In genomic region chr3:143751643-143752178, GRCh38 we compare ENCODE assay signal across 9 cellular contexts.
DNase-seq lines count a peak whose midpoint lies in the region; ATAC-seq lines count a peak whose summit lies in the region.
"Had no signal": no experiment of that assay in that cellular context is flagged by ENCODE, and none has a peak within 500 bp of the region (broad histone marks: within the 10 kb centered on the region; RNA-seq: fewer than 3 reads in every experiment).

No MANE protein-coding gene starts in this region.

- H3K27me3 ChIP-seq in CD8-positive, alpha-beta memory T cell (ENCODE audit: insufficient read depth, low read length, poor library complexity, severe bottlenecking), result no peaks in the 10 kb centered on the region
- H3K27me3 ChIP-seq: tibial nerve had no signal

- CTCF ChIA-PET in CD8-positive, alpha-beta memory T cell (lab: Charles Lee), result interaction anchor here (1.0 kb wide), 1 partner anchor 78 kb away, joined by 3 read pairs; no protein-coding TSS in a partner anchor

- peak overlapping the region in 6 of 7 donors; percentile 4 to 68 (median 54) for H3K4me3 Mint-ChIP-seq in CD8-positive, alpha-beta memory T cell

- POLR2A ChIA-PET in CD8-positive, alpha-beta memory T cell (lab: Charles Lee), result no interaction called here

- H3K4me1 ChIP-seq in CD8-positive, alpha-beta memory T cell (ENCODE audit: insufficient read depth, low read length), result peaks cover 42% of the 10 kb centered on the region

- H3K27me3 Mint-ChIP-seq in CD8-positive, alpha-beta memory T cell, result no peaks in the 10 kb centered on the region

- no peaks in the 10 kb centered on the region for H3K9me3 Mint-ChIP-seq in CD8-positive, alpha-beta memory T cell
- peaks cover 0 to 5% of the 10 kb centered on the region in 2 donors for H3K9me3 Mint-ChIP-seq in activated naive CD4-positive, alpha-beta T cell treated with anti-CD3 and anti-CD28 coated beads, Interleukin-2, amount 50 U/mL, for 72 hours

- H3K36me3 ChIP-seq in CD8-positive, alpha-beta memory T cell (ENCODE audit: insufficient read depth, low read length), result no peaks in the 10 kb centered on the region
- H3K36me3 ChIP-seq: tibial nerve had no signal

- no peaks in the 10 kb centered on the region for H3K9me3 ChIP-seq in CD8-positive, alpha-beta memory T cell (ENCODE audit: low read length)
- H3K9me3 ChIP-seq: tibial nerve had no signal

- H3K36me3 Mint-ChIP-seq in CD8-positive, alpha-beta memory T cell, result peaks cover 0 to 8% (median 0%) of the 10 kb centered on the region in 3 donors
- peaks cover 0 to 7% of the 10 kb centered on the region in 2 donors for H3K36me3 Mint-ChIP-seq in activated naive CD4-positive, alpha-beta T cell treated with anti-CD3 and anti-CD28 coated beads, Interleukin-2, amount 50 U/mL, for 72 hours

- H3K27ac Mint-ChIP-seq in CD8-positive, alpha-beta memory T cell, result peak overlapping the region; percentile 30 to 90 (median 71)
- peak overlapping the region; percentile 50 to 91 for H3K27ac Mint-ChIP-seq in activated naive CD4-positive, alpha-beta T cell treated with anti-CD3 and anti-CD28 coated beads, Interleukin-2, amount 50 U/mL, for 72 hours

- H3K4me3 ChIP-seq in CD8-positive, alpha-beta memory T cell (ENCODE audit: low read length), result peak overlapping the region; percentile 1
- H3K4me3 ChIP-seq: tibial nerve had no signal

- H3K27ac ChIP-seq in CD8-positive, alpha-beta memory T cell (ENCODE audit: low read depth, low read length), result no peak overlapping the region

- ATAC-seq in GM21619 (IDR thresholded peaks at IDR 0.05; ENCODE audit: unreplicated experiment) (peak; percentile 75), left colon (no peak)
- ATAC-seq in activated naive CD4-positive, alpha-beta T cell treated with anti-CD3 and anti-CD28 coated beads, Interleukin-2, amount 50 U/mL, for 72 hours, result peak; percentile 70 to 79

- peaks cover 19 to 47% (median 24%) of the 10 kb centered on the region in 3 donors for H3K4me1 Mint-ChIP-seq in CD8-positive, alpha-beta memory T cell

- peak in 2 of 5 donors; percentile 7 to 68 for DNase-seq in CD8-positive, alpha-beta memory T cell
- DNase-seq in NOMO-1 treated with DMSO at 0.1 percent for 48 hours (lab: John Stamatoyannopoulos, UW; ENCODE audit: unreplicated experiment) (peak; percentile 75), NCI-H1105 treated with DMSO at 0.1 percent for 48 hours (lab: John Stamatoyannopoulos, UW) (no peak), left colon (no peak), NCI-H2107 (lab: John Stamatoyannopoulos, UW) (no peak), NCI-H2081 (lab: John Stamatoyannopoulos, UW) (no peak)
- peak; percentile 31 to 56 for DNase-seq in activated naive CD4-positive, alpha-beta T cell treated with anti-CD3 and anti-CD28 coated beads, Interleukin-2, amount 50 U/mL, for 72 hours (ENCODE audit: low spot score in 2 of 2)

- intact Hi-C loops in left colon (cut with DNase I, micrococcal nuclease), result no loop called here

Comparison
In these comparisons a context has a peak if more than half of its experiments do, and no peak if none do; other contexts are left out.
1. DNase-seq: peak in NOMO-1 treated with DMSO at 0.1 percent for 48 hours (single experiment) and activated naive CD4-positive, alpha-beta T cell treated with anti-CD3 and anti-CD28 coated beads, Interleukin-2, amount 50 U/mL, for 72 hours (2 of 2); none in NCI-H1105 treated with DMSO at 0.1 percent for 48 hours (single experiment), left colon (0 of 2), NCI-H2107 (single experiment) and NCI-H2081 (0 of 2).